ENCODE assay signal across 1 cellular context in the genomic region with DNA sequence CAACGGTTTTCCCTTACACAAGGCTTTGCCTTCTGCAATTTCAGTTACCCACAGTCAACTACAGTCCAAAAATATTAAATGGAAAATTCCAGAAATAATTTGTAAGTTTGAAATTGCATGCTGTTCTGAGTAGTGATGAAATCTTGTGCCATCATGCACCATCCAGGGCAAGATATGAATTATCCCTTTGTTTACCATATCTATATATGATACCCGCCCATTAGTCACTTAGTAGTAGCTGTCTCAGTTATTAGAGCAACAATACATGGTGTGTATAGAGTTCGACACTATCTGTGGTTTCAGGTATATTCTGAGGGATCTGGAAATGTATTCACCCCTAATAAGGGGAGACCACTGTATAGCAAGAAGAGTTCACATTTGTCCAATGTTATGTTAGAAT.
TF ChIP-seq lines count a peak whose summit lies in the region.

No MANE protein-coding gene starts in this region.

TF ChIP-seq in IMR-90, 13 proteins besides CTCF, POLR2A, EP300 and RAD21:
- TF ChIP-seq, protein P1, sequence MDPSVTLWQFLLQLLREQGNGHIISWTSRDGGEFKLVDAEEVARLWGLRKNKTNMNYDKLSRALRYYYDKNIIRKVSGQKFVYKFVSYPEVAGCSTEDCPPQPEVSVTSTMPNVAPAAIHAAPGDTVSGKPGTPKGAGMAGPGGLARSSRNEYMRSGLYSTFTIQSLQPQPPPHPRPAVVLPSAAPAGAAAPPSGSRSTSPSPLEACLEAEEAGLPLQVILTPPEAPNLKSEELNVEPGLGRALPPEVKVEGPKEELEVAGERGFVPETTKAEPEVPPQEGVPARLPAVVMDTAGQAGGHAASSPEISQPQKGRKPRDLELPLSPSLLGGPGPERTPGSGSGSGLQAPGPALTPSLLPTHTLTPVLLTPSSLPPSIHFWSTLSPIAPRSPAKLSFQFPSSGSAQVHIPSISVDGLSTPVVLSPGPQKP (IDR thresholded peaks at IDR 0.05; ENCODE audit: borderline replicate concordance, low read depth, low read length) = no peak
- TF ChIP-seq CHD1 (IDR thresholded peaks at IDR 0.05; ENCODE audit: low read depth, low read length) (no peak), RFX5 (IDR thresholded peaks at IDR 0.05; ENCODE audit: low read depth, low read length) (no peak), USF2 (IDR thresholded peaks at IDR 0.05; ENCODE audit: low read depth, low read length) (no peak), FOS (IDR thresholded peaks at IDR 0.05; ENCODE audit: low read depth, low read length) (no peak)
